ENCODE assay signal across 1 cellular context in the genomic region with DNA sequence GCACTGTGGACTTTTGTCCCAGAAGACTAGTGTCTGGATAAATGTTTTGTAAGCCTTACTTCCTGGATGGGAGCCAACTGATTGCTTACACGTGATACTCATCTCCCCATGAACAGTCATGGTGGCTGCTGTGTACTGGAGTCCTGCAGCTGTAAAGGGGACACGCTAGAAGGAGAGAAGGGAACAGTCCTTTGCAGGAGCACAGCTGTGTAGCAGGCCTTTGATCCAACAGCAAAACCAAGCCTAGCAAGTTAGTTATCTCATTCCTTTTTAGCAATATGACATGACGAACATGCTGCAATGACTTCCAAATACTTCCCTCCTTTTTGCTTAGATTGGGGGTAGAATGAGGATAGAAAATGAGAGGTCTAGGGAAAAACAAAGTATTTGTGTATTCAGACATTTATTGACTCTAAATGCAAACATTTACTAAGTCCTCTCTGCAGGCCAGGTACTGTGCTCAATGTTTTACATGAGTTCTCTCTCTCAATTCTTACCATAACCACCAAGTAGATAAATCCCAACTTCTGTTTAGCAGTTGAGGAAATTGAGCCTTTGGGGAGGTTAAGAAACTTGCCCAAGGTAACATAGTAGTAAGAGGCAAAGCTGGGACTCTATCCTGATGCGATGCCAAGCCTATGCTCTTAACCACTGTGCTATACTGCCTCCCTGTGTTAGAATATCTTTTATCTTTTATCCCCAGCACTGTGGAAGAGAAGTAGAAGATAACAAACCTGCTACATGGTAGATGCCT.
TF ChIP-seq lines count a peak whose summit lies in the region.

No MANE protein-coding gene starts in this region.

TF ChIP-seq in GM23338, 12 proteins besides CTCF, POLR2A, EP300 and RAD21 (continued from another document):
- TF ChIP-seq, protein P1, sequence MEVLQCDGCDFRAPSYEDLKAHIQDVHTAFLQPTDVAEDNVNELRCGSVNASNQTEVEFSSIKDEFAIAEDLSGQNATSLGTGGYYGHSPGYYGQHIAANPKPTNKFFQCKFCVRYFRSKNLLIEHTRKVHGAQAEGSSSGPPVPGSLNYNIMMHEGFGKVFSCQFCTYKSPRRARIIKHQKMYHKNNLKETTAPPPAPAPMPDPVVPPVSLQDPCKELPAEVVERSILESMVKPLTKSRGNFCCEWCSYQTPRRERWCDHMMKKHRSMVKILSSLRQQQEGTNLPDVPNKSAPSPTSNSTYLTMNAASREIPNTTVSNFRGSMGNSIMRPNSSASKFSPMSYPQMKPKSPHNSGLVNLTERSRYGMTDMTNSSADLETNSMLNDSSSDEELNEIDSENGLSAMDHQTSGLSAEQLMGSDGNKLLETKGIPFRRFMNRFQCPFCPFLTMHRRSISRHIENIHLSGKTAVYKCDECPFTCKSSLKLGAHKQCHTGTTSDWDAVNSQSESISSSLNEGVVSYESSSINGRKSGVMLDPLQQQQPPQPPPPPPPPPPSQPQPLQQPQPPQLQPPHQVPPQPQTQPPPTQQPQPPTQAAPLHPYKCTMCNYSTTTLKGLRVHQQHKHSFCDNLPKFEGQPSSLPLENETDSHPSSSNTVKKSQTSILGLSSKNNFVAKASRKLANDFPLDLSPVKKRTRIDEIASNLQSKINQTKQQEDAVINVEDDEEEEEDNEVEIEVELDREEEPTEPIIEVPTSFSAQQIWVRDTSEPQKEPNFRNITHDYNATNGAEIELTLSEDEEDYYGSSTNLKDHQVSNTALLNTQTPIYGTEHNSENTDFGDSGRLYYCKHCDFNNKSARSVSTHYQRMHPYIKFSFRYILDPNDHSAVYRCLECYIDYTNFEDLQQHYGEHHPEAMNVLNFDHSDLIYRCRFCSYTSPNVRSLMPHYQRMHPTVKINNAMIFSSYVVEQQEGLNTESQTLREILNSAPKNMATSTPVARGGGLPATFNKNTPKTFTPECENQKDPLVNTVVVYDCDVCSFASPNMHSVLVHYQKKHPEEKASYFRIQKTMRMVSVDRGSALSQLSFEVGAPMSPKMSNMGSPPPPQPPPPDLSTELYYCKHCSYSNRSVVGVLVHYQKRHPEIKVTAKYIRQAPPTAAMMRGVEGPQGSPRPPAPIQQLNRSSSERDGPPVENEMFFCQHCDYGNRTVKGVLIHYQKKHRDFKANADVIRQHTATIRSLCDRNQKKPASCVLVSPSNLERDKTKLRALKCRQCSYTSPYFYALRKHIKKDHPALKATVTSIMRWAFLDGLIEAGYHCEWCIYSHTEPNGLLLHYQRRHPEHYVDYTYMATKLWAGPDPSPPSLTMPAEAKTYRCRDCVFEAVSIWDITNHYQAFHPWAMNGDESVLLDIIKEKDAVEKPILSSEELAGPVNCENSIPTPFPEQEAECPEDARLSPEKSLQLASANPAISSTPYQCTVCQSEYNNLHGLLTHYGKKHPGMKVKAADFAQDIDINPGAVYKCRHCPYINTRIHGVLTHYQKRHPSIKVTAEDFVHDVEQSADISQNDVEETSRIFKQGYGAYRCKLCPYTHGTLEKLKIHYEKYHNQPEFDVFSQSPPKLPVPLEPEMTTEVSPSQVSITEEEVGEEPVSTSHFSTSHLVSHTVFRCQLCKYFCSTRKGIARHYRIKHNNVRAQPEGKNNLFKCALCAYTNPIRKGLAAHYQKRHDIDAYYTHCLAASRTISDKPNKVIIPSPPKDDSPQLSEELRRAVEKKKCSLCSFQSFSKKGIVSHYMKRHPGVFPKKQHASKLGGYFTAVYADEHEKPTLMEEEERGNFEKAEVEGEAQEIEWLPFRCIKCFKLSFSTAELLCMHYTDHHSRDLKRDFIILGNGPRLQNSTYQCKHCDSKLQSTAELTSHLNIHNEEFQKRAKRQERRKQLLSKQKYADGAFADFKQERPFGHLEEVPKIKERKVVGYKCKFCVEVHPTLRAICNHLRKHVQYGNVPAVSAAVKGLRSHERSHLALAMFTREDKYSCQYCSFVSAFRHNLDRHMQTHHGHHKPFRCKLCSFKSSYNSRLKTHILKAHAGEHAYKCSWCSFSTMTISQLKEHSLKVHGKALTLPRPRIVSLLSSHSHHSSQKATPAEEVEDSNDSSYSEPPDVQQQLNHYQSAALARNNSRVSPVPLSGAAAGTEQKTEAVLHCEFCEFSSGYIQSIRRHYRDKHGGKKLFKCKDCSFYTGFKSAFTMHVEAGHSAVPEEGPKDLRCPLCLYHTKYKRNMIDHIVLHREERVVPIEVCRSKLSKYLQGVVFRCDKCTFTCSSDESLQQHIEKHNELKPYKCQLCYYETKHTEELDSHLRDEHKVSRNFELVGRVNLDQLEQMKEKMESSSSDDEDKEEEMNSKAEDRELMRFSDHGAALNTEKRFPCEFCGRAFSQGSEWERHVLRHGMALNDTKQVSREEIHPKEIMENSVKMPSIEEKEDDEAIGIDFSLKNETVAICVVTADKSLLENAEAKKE (CRISPR knock-in tag; IDR thresholded peaks at IDR 0.05): no peak
- TF ChIP-seq POLR2AphosphoS5 (IDR thresholded peaks at IDR 0.05; ENCODE audit: low read depth) (no peak), EZH2phosphoT487 (IDR thresholded peaks at IDR 0.05; ENCODE audit: unreplicated experiment) (no peak), JUNB (IDR thresholded peaks at IDR 0.05; ENCODE audit: unreplicated experiment) (no peak), EZH2 (IDR thresholded peaks at IDR 0.05; ENCODE audit: low read depth, unreplicated experiment) (no peak), NANOG (IDR thresholded peaks at IDR 0.05; ENCODE audit: borderline replicate concordance) (no peak), ZNF114 (CRISPR knock-in tag; IDR thresholded peaks at IDR 0.05) (no peak), STAT1 (IDR thresholded peaks at IDR 0.05; ENCODE audit: unreplicated experiment) (no peak), ZNF331 (CRISPR knock-in tag; IDR thresholded peaks at IDR 0.05; ENCODE audit: low read depth) (no peak)
- TF ChIP-seq, protein P2, sequence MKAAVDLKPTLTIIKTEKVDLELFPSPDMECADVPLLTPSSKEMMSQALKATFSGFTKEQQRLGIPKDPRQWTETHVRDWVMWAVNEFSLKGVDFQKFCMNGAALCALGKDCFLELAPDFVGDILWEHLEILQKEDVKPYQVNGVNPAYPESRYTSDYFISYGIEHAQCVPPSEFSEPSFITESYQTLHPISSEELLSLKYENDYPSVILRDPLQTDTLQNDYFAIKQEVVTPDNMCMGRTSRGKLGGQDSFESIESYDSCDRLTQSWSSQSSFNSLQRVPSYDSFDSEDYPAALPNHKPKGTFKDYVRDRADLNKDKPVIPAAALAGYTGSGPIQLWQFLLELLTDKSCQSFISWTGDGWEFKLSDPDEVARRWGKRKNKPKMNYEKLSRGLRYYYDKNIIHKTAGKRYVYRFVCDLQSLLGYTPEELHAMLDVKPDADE (IDR thresholded peaks at IDR 0.05): no peak
- TF ChIP-seq, protein P3, sequence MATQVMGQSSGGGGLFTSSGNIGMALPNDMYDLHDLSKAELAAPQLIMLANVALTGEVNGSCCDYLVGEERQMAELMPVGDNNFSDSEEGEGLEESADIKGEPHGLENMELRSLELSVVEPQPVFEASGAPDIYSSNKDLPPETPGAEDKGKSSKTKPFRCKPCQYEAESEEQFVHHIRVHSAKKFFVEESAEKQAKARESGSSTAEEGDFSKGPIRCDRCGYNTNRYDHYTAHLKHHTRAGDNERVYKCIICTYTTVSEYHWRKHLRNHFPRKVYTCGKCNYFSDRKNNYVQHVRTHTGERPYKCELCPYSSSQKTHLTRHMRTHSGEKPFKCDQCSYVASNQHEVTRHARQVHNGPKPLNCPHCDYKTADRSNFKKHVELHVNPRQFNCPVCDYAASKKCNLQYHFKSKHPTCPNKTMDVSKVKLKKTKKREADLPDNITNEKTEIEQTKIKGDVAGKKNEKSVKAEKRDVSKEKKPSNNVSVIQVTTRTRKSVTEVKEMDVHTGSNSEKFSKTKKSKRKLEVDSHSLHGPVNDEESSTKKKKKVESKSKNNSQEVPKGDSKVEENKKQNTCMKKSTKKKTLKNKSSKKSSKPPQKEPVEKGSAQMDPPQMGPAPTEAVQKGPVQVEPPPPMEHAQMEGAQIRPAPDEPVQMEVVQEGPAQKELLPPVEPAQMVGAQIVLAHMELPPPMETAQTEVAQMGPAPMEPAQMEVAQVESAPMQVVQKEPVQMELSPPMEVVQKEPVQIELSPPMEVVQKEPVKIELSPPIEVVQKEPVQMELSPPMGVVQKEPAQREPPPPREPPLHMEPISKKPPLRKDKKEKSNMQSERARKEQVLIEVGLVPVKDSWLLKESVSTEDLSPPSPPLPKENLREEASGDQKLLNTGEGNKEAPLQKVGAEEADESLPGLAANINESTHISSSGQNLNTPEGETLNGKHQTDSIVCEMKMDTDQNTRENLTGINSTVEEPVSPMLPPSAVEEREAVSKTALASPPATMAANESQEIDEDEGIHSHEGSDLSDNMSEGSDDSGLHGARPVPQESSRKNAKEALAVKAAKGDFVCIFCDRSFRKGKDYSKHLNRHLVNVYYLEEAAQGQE (IDR thresholded peaks at IDR 0.05; ENCODE audit: unreplicated experiment): no peak
TF ChIP-seq in GM23338: peak in this region for 0.
